In the genomic region with DNA sequence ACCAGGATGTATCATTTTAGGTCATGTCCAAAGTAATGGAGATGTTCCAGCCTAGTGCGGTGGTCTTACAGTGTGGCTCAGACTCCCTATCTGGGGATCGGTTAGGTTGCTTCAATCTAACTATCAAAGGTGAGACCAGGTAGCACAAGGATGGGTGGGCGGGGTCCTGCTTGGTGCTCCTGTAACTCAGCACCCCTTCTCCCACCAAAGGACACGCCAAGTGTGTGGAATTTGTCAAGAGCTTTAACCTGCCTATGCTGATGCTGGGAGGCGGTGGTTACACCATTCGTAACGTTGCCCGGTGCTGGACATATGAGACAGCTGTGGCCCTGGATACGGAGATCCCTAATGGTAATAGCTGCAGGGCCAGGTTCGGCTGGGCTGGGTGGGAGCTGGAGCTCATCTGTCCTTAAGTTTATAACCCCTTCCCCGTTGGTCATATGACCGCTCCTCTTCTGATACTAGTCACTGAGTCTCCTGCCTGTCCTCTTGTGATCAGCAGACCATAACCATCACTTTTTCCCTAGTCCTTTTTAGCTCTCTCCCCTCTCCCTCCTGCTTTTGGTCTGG, we compare ENCODE assay signal across 26 cellular contexts. TPM values are rescaled to one million over a fixed set of nuclear protein-coding genes. Genes with fewer than 3 reads are reported as not detected.
A peak's percentile ranks its signal among the peaks of the same experiment; 100 is the strongest.
DNase-seq lines count a peak whose midpoint lies in the region; ATAC-seq and TF ChIP-seq lines count a peak whose summit lies in the region.
"Had no signal": no experiment of that assay in that cellular context is flagged by ENCODE, and none has a peak within 500 bp of the region (broad histone marks: within the 10 kb centered on the region; RNA-seq: fewer than 3 reads in every experiment).

No MANE protein-coding gene starts in this region.

- H3K9me3 ChIP-seq in CD8-positive, alpha-beta T cell (ENCODE audit: low read length), result no peaks in the 10 kb centered on the region
- H3K9me3 ChIP-seq: breast epithelium, mucosa of descending colon, neutrophil, SJCRH30, testis had no signal

- CTCF ChIA-PET in CD8-positive, alpha-beta T cell (lab: Charles Lee), result interaction anchor here (0.8 to 3.0 kb wide), 7 partner anchors 13 to 115 kb away, joined by 3 to 21 read pairs (median 5); a partner anchor contains a TSS
- CTCF ChIA-PET in WTC11 (lab: Charles Lee), result interaction anchor here (3.0 kb wide), 1 partner anchor 115 kb away, joined by 16 read pairs; no protein-coding TSS in a partner anchor

- ATAC-seq in CD8-positive, alpha-beta T cell, result no peak
- no peak for ATAC-seq in WTC11
- ATAC-seq in stimulated activated naive CD8-positive, alpha-beta T cell treated with anti-CD3 and anti-CD28 coated beads, Interleukin-15, Interleukin-2, amounts not matched to agents 100 U/mL and 50 U/mL, for 24 hours, result no peak
- ATAC-seq in activated naive CD4-positive, alpha-beta T cell treated with anti-CD3 and anti-CD28 coated beads, Interleukin-2, amount 50 U/mL, for 72 hours, result no peak
- ATAC-seq: esophagus mucosa, mucosa of descending colon had no signal

- no peak overlapping the region for H3K4me3 Mint-ChIP-seq in CD8-positive, alpha-beta T cell
- H3K4me3 Mint-ChIP-seq in WTC11, result no peak overlapping the region
- peak overlapping the region; percentile 99 for H3K4me3 Mint-ChIP-seq in neural crest cell
- H3K4me3 Mint-ChIP-seq: immature natural killer cell; stimulated activated effector memory CD8-positive, alpha-beta T cell treated with anti-CD3 and anti-CD28 coated beads, Interleukin-12 subunit alpha, Interleukin-12 subunit beta, amount 100 ng/mL, for 72 hours had no signal

- no peak overlapping the region for H3K27ac ChIP-seq in CD8-positive, alpha-beta T cell (ENCODE audit: low read depth, low read length)
- H3K27ac ChIP-seq: hepatocyte, KMS-11, neutrophil, SJCRH30, testis had no signal

- DNase-seq in CD8-positive, alpha-beta T cell, result no peak
- DNase-seq in WTC11 (ENCODE audit: low spot score) (no peak), neural crest cell (ENCODE audit: low read depth, low spot score) (no peak)
- DNase-seq in stimulated activated naive CD8-positive, alpha-beta T cell treated with anti-CD3 and anti-CD28 coated beads, Interleukin-15, Interleukin-2, amounts not matched to agents 100 U/mL and 50 U/mL, for 24 hours, result no peak
- DNase-seq in activated CD8-positive, alpha-beta memory T cell treated with anti-CD3 and anti-CD28 coated beads for 24 hours, result no peak
- no peak for DNase-seq in activated naive CD4-positive, alpha-beta T cell treated with anti-CD3 and anti-CD28 coated beads, Interleukin-2, amount 50 U/mL, for 72 hours (ENCODE audit: low spot score in 2 of 2)
- DNase-seq: activated gamma-delta T cell treated with Interleukin-2 at 50 U/mL for 16 hours; amniotic stem cell; effector memory CD4-positive, alpha-beta T cell; foreskin melanocyte; GF-D8; immature natural killer cell; NCI-H146; NCI-H524; SJCRH30; stimulated activated CD4-positive, alpha-beta T cell treated with anti-CD3 and anti-CD28 coated beads, Interleukin-2, amount 100 ng/mL, for 24 hours; T-helper 2 cell; testis had no signal

- peaks cover 55% of the 10 kb centered on the region for H3K36me3 ChIP-seq in CD8-positive, alpha-beta T cell (ENCODE audit: insufficient read depth, low read length)

- H3K27me3 Mint-ChIP-seq in CD8-positive, alpha-beta T cell (ENCODE audit: low read depth), result no peaks in the 10 kb centered on the region
- H3K27me3 Mint-ChIP-seq in WTC11 (ENCODE audit: low read depth) (no peaks in the 10 kb centered on the region), neural crest cell (ENCODE audit: low read depth) (peaks cover 36% of the 10 kb centered on the region)

- peaks cover 18% of the 10 kb centered on the region for H3K4me1 Mint-ChIP-seq in CD8-positive, alpha-beta T cell (ENCODE audit: low read depth)
- peaks cover 29% of the 10 kb centered on the region for H3K4me1 Mint-ChIP-seq in WTC11
- peaks cover 32% of the 10 kb centered on the region for H3K4me1 Mint-ChIP-seq in neural crest cell

- no peak for TF ChIP-seq CTCF in CD8-positive, alpha-beta T cell (IDR thresholded peaks at IDR 0.05)
- TF ChIP-seq CTCF in WTC11 (IDR thresholded peaks at IDR 0.05), result no peak
- TF ChIP-seq CTCF in neural crest cell (conservative IDR thresholded peaks at IDR 0.05), result no peak

- peak overlapping the region; percentile 13 for H3K27ac Mint-ChIP-seq in CD8-positive, alpha-beta T cell
- no peak overlapping the region for H3K27ac Mint-ChIP-seq in WTC11
- no peak overlapping the region for H3K27ac Mint-ChIP-seq in neural crest cell (ENCODE audit: unreplicated experiment)
- H3K27ac Mint-ChIP-seq in activated naive CD4-positive, alpha-beta T cell treated with anti-CD3 and anti-CD28 coated beads, Interleukin-2, amount 50 U/mL, for 72 hours, result peak overlapping the region in 1 of 2 donors; percentile 47

- POLR2A ChIA-PET in CD8-positive, alpha-beta T cell (lab: Charles Lee), result interaction anchor here (1.7 kb wide), 1 partner anchor 40 kb away, joined by 4 read pairs; no protein-coding TSS in a partner anchor
- POLR2A ChIA-PET in WTC11 (lab: Charles Lee), result interaction anchor here (1.4 kb wide), 1 partner anchor 82 kb away, joined by 5 read pairs; no protein-coding TSS in a partner anchor

- peaks cover 77% of the 10 kb centered on the region for H3K36me3 Mint-ChIP-seq in CD8-positive, alpha-beta T cell
- H3K36me3 Mint-ChIP-seq in WTC11, result peaks cover 65% of the 10 kb centered on the region
- peaks cover 53% of the 10 kb centered on the region for H3K36me3 Mint-ChIP-seq in neural crest cell (ENCODE audit: low read depth)
- peaks cover 4 to 16% of the 10 kb centered on the region in 2 donors for H3K36me3 Mint-ChIP-seq in activated naive CD4-positive, alpha-beta T cell treated with anti-CD3 and anti-CD28 coated beads, Interleukin-2, amount 50 U/mL, for 72 hours

- H3K4me3 ChIP-seq in CD8-positive, alpha-beta T cell (ENCODE audit: low read depth, low read length), result no peak overlapping the region
- H3K4me3 ChIP-seq: breast epithelium, hepatocyte, mucosa of descending colon, SJCRH30, testis had no signal

- intact Hi-C loops in CD8-positive, alpha-beta T cell (cut with DNase I, micrococcal nuclease), result no loop called here

- no peaks in the 10 kb centered on the region for H3K27me3 ChIP-seq in CD8-positive, alpha-beta T cell (ENCODE audit: insufficient read depth, low read length)
- H3K27me3 ChIP-seq: breast epithelium, hepatocyte, SJCRH30, testis had no signal

- peaks cover 8% of the 10 kb centered on the region for H3K4me1 ChIP-seq in CD8-positive, alpha-beta T cell (ENCODE audit: insufficient read depth, low read length)
- H3K4me1 ChIP-seq: SJCRH30 had no signal

- no peaks in the 10 kb centered on the region for H3K9me3 Mint-ChIP-seq in CD8-positive, alpha-beta T cell
- H3K9me3 Mint-ChIP-seq in WTC11 (no peaks in the 10 kb centered on the region), neural crest cell (no peaks in the 10 kb centered on the region)
- H3K9me3 Mint-ChIP-seq in activated naive CD4-positive, alpha-beta T cell treated with anti-CD3 and anti-CD28 coated beads, Interleukin-2, amount 50 U/mL, for 72 hours, result no peaks in the 10 kb centered on the region
- H3K9me3 Mint-ChIP-seq: immature natural killer cell; stimulated activated effector memory CD8-positive, alpha-beta T cell treated with anti-CD3 and anti-CD28 coated beads, Interleukin-12 subunit alpha, Interleukin-12 subunit beta, amount 100 ng/mL, for 72 hours had no signal

TF ChIP-seq in WTC11, 78 proteins besides CTCF, POLR2A, EP300 and RAD21:
- no peak for TF ChIP-seq NFE2L1 (CRISPR knock-in tag; IDR thresholded peaks at IDR 0.05)
- TF ChIP-seq NFATC4 (CRISPR knock-in tag; IDR thresholded peaks at IDR 0.05), result 0 out of 2 replicates have a peak, but pooled peaks have one; percentile 39
- no peak for TF ChIP-seq ZBTB21 (CRISPR knock-in tag; IDR thresholded peaks at IDR 0.05; ENCODE audit: borderline replicate concordance)
- TF ChIP-seq, protein P1, sequence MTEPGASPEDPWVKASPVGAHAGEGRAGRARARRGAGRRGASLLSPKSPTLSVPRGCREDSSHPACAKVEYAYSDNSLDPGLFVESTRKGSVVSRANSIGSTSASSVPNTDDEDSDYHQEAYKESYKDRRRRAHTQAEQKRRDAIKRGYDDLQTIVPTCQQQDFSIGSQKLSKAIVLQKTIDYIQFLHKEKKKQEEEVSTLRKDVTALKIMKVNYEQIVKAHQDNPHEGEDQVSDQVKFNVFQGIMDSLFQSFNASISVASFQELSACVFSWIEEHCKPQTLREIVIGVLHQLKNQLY (CRISPR knock-in tag; IDR thresholded peaks at IDR 0.05), result no peak

RNA-seq across cellular contexts. Expression of a gene that starts 5.4 kb away (rescaled TPM):
- total RNA-seq in CD8-positive, alpha-beta T cell, result 10 to 100 TPM; 30.5 to 30.7 TPM
- total RNA-seq in WTC11 (2021) (442 to 450 TPM (median 443 TPM) in 3 replicates), neural crest cell (943 and 952 TPM in 2 replicates)
- 10 to 100 TPM; 10.6 to 47.0 TPM for total RNA-seq in activated naive CD4-positive, alpha-beta T cell treated with anti-CD3 and anti-CD28 coated beads, Interleukin-2, amount 50 U/mL, for 72 hours

RNA-seq across cellular contexts. Expression of a gene that starts 31.6 kb away (rescaled TPM):
- total RNA-seq in CD8-positive, alpha-beta T cell, result 10 to 100 TPM; 29.9 to 36.0 TPM
- total RNA-seq in WTC11 (2021) (6.7 to 10.4 TPM (median 9.4 TPM) in 3 replicates), neural crest cell (7.1 and 7.7 TPM in 2 replicates)
- total RNA-seq in activated naive CD4-positive, alpha-beta T cell treated with anti-CD3 and anti-CD28 coated beads, Interleukin-2, amount 50 U/mL, for 72 hours, result 1 to 10 TPM; 6.7 to 9.7 TPM

RNA-seq across cellular contexts. Expression of a gene that starts 31.7 kb away (rescaled TPM):
- total RNA-seq in CD8-positive, alpha-beta T cell, result under 1 TPM; 0.22 to 0.42 TPM
- 1.2 to 2.9 TPM (median 1.7 TPM) in 3 replicates for total RNA-seq in WTC11 (2021)
- total RNA-seq in neural crest cell, result 2.2 and 2.7 TPM in 2 replicates
- total RNA-seq in activated naive CD4-positive, alpha-beta T cell treated with anti-CD3 and anti-CD28 coated beads, Interleukin-2, amount 50 U/mL, for 72 hours, result 1 to 10 TPM; 1.2 to 1.7 TPM
- total RNA-seq: HT1080 had no signal

RNA-seq across cellular contexts. Expression of a gene that starts 38.8 kb away (rescaled TPM):
- 10 to 100 TPM; 57.8 to 61.4 TPM for total RNA-seq in CD8-positive, alpha-beta T cell
- total RNA-seq in WTC11 (2021) (108 to 120 TPM (median 119 TPM) in 3 replicates), neural crest cell (128 and 130 TPM in 2 replicates)
- 100 to 1,000 TPM; 185 to 200 TPM for total RNA-seq in activated naive CD4-positive, alpha-beta T cell treated with anti-CD3 and anti-CD28 coated beads, Interleukin-2, amount 50 U/mL, for 72 hours
